ENCODE assay signal across 9 cellular contexts in the genomic region with DNA sequence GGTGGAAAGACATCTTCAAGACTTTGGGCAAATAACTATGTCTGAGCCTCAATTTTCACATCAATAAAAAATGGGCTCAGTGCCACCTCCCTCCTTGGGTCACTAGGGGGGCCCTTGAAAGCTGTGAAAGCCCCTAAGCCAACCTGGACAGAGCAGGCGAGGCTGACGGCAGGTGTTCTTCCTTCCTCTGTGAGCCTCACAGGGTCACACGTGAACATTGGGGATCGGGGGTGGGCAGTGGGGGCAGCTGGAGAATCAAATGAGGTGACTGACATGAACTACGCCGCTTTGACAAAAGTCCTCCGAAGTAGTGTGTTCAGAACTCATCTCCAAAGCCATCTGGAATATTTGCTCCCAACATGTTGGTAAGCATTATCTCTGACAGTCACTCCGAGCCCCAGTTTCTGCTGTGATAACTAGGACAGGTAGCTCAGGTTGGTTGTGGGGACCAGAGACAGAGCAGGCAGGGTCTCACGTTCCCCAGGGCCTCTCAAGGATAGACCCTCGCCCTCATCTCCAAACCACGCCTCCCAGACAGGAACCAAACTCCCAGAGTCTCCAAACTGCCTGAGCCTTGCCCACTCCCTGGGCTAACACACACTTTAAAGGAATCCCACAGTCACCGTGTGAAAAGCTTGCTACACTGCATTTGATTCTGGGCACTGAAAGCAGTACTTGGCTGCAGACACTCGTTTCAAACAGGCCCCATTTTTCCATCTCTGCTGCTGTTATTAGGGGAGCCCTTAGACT. TPM values are rescaled to one million over a fixed set of nuclear protein-coding genes. Genes with fewer than 3 reads are reported as not detected.
DNase-seq lines count a peak whose midpoint lies in the region; ATAC-seq and TF ChIP-seq lines count a peak whose summit lies in the region.
"Had no signal": no experiment of that assay in that cellular context is flagged by ENCODE, and none has a peak within 500 bp of the region (broad histone marks: within the 10 kb centered on the region; RNA-seq: fewer than 3 reads in every experiment).

No MANE protein-coding gene starts in this region.

- ATAC-seq in gastroesophageal sphincter (peak; percentile 7), HG02571 (IDR thresholded peaks at IDR 0.05; ENCODE audit: unreplicated experiment) (no peak)
- peak; percentile 24 to 26 for ATAC-seq in stimulated activated naive B cell treated with anti-CD40 and anti-IgM and Interleukin-4, amounts not matched to agents 10 μg/mL and 1 μg/mL and 100 μg/mL, for 72 hours (replicated peaks)

- peaks cover 0 to 5% of the 10 kb centered on the region in 2 donors for H3K27me3 Mint-ChIP-seq in stimulated activated naive B cell treated with anti-CD40 and anti-IgM and Interleukin-4, amounts not matched to agents 10 μg/mL and 1 μg/mL and 100 μg/mL, for 72 hours

- H3K4me3 Mint-ChIP-seq in stimulated activated naive B cell treated with anti-CD40 and anti-IgM and Interleukin-4, amounts not matched to agents 10 μg/mL and 1 μg/mL and 100 μg/mL, for 72 hours = peak overlapping the region; percentile 82 to 83

- H3K27me3 ChIP-seq in SJCRH30 = no peaks in the 10 kb centered on the region
- H3K27me3 ChIP-seq in gastroesophageal sphincter = no peaks in the 10 kb centered on the region

- H3K27ac ChIP-seq in SJCRH30 = no peak overlapping the region
- peak overlapping the region in 3 of 4 donors; percentile 70 to 95 (median 92) for H3K27ac ChIP-seq in gastroesophageal sphincter
- H3K27ac ChIP-seq: 22Rv1 had no signal

- H3K36me3 ChIP-seq in SJCRH30 (no peaks in the 10 kb centered on the region), gastroesophageal sphincter (no peaks in the 10 kb centered on the region)

- H3K27ac Mint-ChIP-seq in stimulated activated naive B cell treated with anti-CD40 and anti-IgM and Interleukin-4, amounts not matched to agents 10 μg/mL and 1 μg/mL and 100 μg/mL, for 72 hours = no peak overlapping the region

- TF ChIP-seq CTCF in gastroesophageal sphincter (IDR thresholded peaks at IDR 0.05) = no peak

- peak overlapping the region; percentile 95 for H3K4me3 ChIP-seq in SJCRH30
- peak overlapping the region in 1 of 2 donors; percentile 93 for H3K4me3 ChIP-seq in gastroesophageal sphincter

- no peak for TF ChIP-seq POLR2A in gastroesophageal sphincter (IDR thresholded peaks at IDR 0.05)

- peak; percentile 58 for DNase-seq in DMS 273 (lab: John Stamatoyannopoulos, UW; ENCODE audit: unreplicated experiment)
- DNase-seq in DMS 273 treated with DMSO at 0.1 percent for 48 hours (lab: John Stamatoyannopoulos, UW) = no peak
- DNase-seq in SJCRH30 = no peak
- DNase-seq in stimulated activated naive B cell treated with anti-CD40 and anti-IgM and Interleukin-4, amounts not matched to agents 10 μg/mL and 1 μg/mL and 100 μg/mL, for 72 hours = no peak
- DNase-seq in COR-L47 (lab: John Stamatoyannopoulos, UW) = no peak
- no peak for DNase-seq in effector CD8-positive, alpha-beta T cell (lab: John Stamatoyannopoulos, UW)

- H3K4me1 ChIP-seq in SJCRH30 (peaks cover 21% of the 10 kb centered on the region), gastroesophageal sphincter (peaks cover 6 to 45% (median 34%) of the 10 kb centered on the region in 3 donors)

- H3K4me1 Mint-ChIP-seq in stimulated activated naive B cell treated with anti-CD40 and anti-IgM and Interleukin-4, amounts not matched to agents 10 μg/mL and 1 μg/mL and 100 μg/mL, for 72 hours = peaks cover 22 to 32% of the 10 kb centered on the region in 2 donors

- H3K36me3 Mint-ChIP-seq in stimulated activated naive B cell treated with anti-CD40 and anti-IgM and Interleukin-4, amounts not matched to agents 10 μg/mL and 1 μg/mL and 100 μg/mL, for 72 hours = no peaks in the 10 kb centered on the region

- WGBS in gastroesophageal sphincter (ENCODE audit: low coverage in 1 of 2), 2 donors = 56% methylated on average over 11 of the region's 13 CpGs; no CpG with 5 or more reads in 1 of the 2 donors

- no peak for TF ChIP-seq EP300 in gastroesophageal sphincter (IDR thresholded peaks at IDR 0.05)

- no peaks in the 10 kb centered on the region for H3K9me3 Mint-ChIP-seq in stimulated activated naive B cell treated with anti-CD40 and anti-IgM and Interleukin-4, amounts not matched to agents 10 μg/mL and 1 μg/mL and 100 μg/mL, for 72 hours

- H3K9me3 ChIP-seq in SJCRH30 (replicated peaks) = no peaks in the 10 kb centered on the region
- no peaks in the 10 kb centered on the region for H3K9me3 ChIP-seq in gastroesophageal sphincter

RNA-seq across cellular contexts. Expression of a gene that starts 0.8 kb away (rescaled TPM):
- total RNA-seq in SJCRH30 (2014; rRNA removed; shearing (Covaris generic)) = 14.6 and 15.6 TPM in 2 replicates
- total RNA-seq in gastroesophageal sphincter = 100 to 1,000 TPM in 2 of 4 donors, 10 to 100 TPM in 2; 95.7 to 137 (median 101) TPM
